1 cellular context compared by ENCODE assay signal in the genomic region with DNA sequence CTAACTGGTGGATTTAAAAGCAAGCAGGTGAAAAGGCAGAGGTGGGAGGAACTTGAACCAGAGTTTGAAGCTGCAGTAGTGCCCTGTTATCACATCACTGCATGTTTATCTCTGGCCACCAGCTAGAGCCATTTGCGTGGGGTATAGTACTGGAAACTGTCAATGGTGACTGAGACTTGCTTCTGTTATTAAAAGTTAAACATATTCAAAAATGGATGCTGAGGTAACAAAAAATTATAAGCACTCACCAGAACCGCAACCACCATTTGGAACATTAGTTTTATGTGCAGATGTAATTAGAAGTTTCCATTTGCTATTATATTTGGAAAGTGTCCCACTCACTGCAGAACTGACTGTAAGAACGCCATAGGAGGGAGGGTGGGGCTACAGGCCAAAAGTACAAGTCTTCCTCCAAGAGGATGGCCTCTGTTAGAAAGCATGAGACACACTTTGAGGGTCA.
TF ChIP-seq lines count a peak whose summit lies in the region.

No MANE protein-coding gene starts in this region.

TF ChIP-seq in K562, 482 proteins besides CTCF, POLR2A, EP300 and RAD21 (continued from another document and continues in another):
- TF ChIP-seq MBD2 (IDR thresholded peaks at IDR 0.05; ENCODE audit: borderline replicate concordance, low read depth), result 0 out of 2 replicates have a peak, but pooled peaks have one; percentile 43
- TF ChIP-seq PHF20 (IDR thresholded peaks at IDR 0.05; ENCODE audit: partially characterized antibody), result no peak
- TF ChIP-seq KLF6 (CRISPR knock-in tag; IDR thresholded peaks at IDR 0.05; ENCODE audit: borderline replicate concordance), result no peak
- TF ChIP-seq ZNF212 (CRISPR knock-in tag; IDR thresholded peaks at IDR 0.05), result no peak
- peak; percentile 74; the same call in 1 of the 2 replicates for TF ChIP-seq MTA1 (IDR thresholded peaks at IDR 0.05; ENCODE audit: borderline replicate concordance)
- TF ChIP-seq, protein P1, sequence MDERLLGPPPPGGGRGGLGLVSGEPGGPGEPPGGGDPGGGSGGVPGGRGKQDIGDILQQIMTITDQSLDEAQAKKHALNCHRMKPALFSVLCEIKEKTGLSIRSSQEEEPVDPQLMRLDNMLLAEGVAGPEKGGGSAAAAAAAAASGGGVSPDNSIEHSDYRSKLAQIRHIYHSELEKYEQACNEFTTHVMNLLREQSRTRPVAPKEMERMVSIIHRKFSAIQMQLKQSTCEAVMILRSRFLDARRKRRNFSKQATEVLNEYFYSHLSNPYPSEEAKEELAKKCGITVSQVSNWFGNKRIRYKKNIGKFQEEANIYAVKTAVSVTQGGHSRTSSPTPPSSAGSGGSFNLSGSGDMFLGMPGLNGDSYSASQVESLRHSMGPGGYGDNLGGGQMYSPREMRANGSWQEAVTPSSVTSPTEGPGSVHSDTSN (CRISPR knock-in tag; IDR thresholded peaks at IDR 0.05; ENCODE audit: low read depth), result no peak
- TF ChIP-seq, protein P1 (tag; conservative IDR thresholded peaks at IDR 0.05; ENCODE audit: low read depth), result 0 out of 2 replicates have a peak, but pooled peaks have one; percentile 32
- no peak for TF ChIP-seq PHB (CRISPR knock-in tag; IDR thresholded peaks at IDR 0.05)
- TF ChIP-seq, protein P2, sequence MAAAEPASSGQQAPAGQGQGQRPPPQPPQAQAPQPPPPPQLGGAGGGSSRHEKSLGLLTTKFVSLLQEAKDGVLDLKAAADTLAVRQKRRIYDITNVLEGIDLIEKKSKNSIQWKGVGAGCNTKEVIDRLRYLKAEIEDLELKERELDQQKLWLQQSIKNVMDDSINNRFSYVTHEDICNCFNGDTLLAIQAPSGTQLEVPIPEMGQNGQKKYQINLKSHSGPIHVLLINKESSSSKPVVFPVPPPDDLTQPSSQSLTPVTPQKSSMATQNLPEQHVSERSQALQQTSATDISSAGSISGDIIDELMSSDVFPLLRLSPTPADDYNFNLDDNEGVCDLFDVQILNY (CRISPR knock-in tag; IDR thresholded peaks at IDR 0.05), result no peak
- peak; percentile 38 for TF ChIP-seq HNRNPLL (IDR thresholded peaks at IDR 0.05; ENCODE audit: low read depth, low read length, poor library complexity, severe bottlenecking)
- TF ChIP-seq SAFB (IDR thresholded peaks at IDR 0.05; ENCODE audit: borderline replicate concordance, low read depth, low read length), result no peak
- TF ChIP-seq SMAD1 (IDR thresholded peaks at IDR 0.05; ENCODE audit: low read depth, low read length, partially characterized antibody), result no peak
- no peak for TF ChIP-seq TSC22D4 (tag; IDR thresholded peaks at IDR 0.05)
- TF ChIP-seq, protein P3, sequence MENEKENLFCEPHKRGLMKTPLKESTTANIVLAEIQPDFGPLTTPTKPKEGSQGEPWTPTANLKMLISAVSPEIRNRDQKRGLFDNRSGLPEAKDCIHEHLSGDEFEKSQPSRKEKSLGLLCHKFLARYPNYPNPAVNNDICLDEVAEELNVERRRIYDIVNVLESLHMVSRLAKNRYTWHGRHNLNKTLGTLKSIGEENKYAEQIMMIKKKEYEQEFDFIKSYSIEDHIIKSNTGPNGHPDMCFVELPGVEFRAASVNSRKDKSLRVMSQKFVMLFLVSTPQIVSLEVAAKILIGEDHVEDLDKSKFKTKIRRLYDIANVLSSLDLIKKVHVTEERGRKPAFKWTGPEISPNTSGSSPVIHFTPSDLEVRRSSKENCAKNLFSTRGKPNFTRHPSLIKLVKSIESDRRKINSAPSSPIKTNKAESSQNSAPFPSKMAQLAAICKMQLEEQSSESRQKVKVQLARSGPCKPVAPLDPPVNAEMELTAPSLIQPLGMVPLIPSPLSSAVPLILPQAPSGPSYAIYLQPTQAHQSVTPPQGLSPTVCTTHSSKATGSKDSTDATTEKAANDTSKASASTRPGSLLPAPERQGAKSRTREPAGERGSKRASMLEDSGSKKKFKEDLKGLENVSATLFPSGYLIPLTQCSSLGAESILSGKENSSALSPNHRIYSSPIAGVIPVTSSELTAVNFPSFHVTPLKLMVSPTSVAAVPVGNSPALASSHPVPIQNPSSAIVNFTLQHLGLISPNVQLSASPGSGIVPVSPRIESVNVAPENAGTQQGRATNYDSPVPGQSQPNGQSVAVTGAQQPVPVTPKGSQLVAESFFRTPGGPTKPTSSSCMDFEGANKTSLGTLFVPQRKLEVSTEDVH (IDR thresholded peaks at IDR 0.05; ENCODE audit: low read depth, partially characterized antibody), result no peak
- TF ChIP-seq, protein P4, sequence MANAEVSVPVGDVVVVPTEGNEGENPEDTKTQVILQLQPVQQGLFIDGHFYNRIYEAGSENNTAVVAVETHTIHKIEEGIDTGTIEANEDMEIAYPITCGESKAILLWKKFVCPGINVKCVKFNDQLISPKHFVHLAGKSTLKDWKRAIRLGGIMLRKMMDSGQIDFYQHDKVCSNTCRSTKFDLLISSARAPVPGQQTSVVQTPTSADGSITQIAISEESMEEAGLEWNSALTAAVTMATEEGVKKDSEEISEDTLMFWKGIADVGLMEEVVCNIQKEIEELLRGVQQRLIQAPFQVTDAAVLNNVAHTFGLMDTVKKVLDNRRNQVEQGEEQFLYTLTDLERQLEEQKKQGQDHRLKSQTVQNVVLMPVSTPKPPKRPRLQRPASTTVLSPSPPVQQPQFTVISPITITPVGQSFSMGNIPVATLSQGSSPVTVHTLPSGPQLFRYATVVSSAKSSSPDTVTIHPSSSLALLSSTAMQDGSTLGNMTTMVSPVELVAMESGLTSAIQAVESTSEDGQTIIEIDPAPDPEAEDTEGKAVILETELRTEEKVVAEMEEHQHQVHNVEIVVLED (CRISPR knock-in tag; IDR thresholded peaks at IDR 0.05), result no peak
- no peak for TF ChIP-seq TAF15 (IDR thresholded peaks at IDR 0.05; ENCODE audit: low read depth, low read length)
- TF ChIP-seq NUFIP1 (IDR thresholded peaks at IDR 0.05; ENCODE audit: partially characterized antibody), result no peak
- no peak for TF ChIP-seq PRMT5 (CRISPR knock-in tag; IDR thresholded peaks at IDR 0.05)
- TF ChIP-seq, protein P5, sequence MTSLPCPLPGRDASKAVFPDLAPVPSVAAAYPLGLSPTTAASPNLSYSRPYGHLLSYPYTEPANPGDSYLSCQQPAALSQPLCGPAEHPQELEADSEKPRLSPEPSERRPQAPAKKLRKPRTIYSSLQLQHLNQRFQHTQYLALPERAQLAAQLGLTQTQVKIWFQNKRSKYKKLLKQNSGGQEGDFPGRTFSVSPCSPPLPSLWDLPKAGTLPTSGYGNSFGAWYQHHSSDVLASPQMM (CRISPR knock-in tag; IDR thresholded peaks at IDR 0.05), result no peak
- TF ChIP-seq ZNF766 (CRISPR knock-in tag; conservative IDR thresholded peaks at IDR 0.05), result no peak; the same call in 1 of the 2 replicates
- TF ChIP-seq ZC3H4 (CRISPR knock-in tag; IDR thresholded peaks at IDR 0.05; ENCODE audit: borderline replicate concordance), result no peak
- no peak for TF ChIP-seq NONO (IDR thresholded peaks at IDR 0.05; ENCODE audit: low read depth in 2 of 2, low read length in 1 of 2)
- TF ChIP-seq, protein P6, sequence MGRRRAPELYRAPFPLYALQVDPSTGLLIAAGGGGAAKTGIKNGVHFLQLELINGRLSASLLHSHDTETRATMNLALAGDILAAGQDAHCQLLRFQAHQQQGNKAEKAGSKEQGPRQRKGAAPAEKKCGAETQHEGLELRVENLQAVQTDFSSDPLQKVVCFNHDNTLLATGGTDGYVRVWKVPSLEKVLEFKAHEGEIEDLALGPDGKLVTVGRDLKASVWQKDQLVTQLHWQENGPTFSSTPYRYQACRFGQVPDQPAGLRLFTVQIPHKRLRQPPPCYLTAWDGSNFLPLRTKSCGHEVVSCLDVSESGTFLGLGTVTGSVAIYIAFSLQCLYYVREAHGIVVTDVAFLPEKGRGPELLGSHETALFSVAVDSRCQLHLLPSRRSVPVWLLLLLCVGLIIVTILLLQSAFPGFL (CRISPR knock-in tag; IDR thresholded peaks at IDR 0.05), result no peak
- TF ChIP-seq ZC3H11A (IDR thresholded peaks at IDR 0.05; ENCODE audit: low read depth, low read length), result no peak
- no peak for TF ChIP-seq ZNF140 (CRISPR knock-in tag; IDR thresholded peaks at IDR 0.05)
- TF ChIP-seq, protein P7, sequence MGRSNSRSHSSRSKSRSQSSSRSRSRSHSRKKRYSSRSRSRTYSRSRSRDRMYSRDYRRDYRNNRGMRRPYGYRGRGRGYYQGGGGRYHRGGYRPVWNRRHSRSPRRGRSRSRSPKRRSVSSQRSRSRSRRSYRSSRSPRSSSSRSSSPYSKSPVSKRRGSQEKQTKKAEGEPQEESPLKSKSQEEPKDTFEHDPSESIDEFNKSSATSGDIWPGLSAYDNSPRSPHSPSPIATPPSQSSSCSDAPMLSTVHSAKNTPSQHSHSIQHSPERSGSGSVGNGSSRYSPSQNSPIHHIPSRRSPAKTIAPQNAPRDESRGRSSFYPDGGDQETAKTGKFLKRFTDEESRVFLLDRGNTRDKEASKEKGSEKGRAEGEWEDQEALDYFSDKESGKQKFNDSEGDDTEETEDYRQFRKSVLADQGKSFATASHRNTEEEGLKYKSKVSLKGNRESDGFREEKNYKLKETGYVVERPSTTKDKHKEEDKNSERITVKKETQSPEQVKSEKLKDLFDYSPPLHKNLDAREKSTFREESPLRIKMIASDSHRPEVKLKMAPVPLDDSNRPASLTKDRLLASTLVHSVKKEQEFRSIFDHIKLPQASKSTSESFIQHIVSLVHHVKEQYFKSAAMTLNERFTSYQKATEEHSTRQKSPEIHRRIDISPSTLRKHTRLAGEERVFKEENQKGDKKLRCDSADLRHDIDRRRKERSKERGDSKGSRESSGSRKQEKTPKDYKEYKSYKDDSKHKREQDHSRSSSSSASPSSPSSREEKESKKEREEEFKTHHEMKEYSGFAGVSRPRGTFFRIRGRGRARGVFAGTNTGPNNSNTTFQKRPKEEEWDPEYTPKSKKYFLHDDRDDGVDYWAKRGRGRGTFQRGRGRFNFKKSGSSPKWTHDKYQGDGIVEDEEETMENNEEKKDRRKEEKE (IDR thresholded peaks at IDR 0.05; ENCODE audit: borderline replicate concordance in 1 of 2, control insufficient read depth in 1 of 2, low read depth in 2 of 2, low read length in 1 of 2), result no peak
- TF ChIP-seq ZNF408 (CRISPR knock-in tag; IDR thresholded peaks at IDR 0.05; ENCODE audit: low read depth), result no peak
- no peak for TF ChIP-seq ATF1 (CRISPR knock-in tag; IDR thresholded peaks at IDR 0.05)
- peak; percentile 51 for TF ChIP-seq ATF1 (tag; IDR thresholded peaks at IDR 0.05)
- no peak for TF ChIP-seq ZNF584 (CRISPR knock-in tag; IDR thresholded peaks at IDR 0.05; ENCODE audit: low read depth)
- no peak for TF ChIP-seq BMI1 (IDR thresholded peaks at IDR 0.05; ENCODE audit: low read length)
- TF ChIP-seq RBM17 (IDR thresholded peaks at IDR 0.05; ENCODE audit: borderline replicate concordance, low read depth, low read length), result no peak
- TF ChIP-seq MTF1 (CRISPR knock-in tag; IDR thresholded peaks at IDR 0.05; ENCODE audit: borderline replicate concordance), result no peak
- TF ChIP-seq POLR2AphosphoS2 (IDR thresholded peaks at IDR 0.05; ENCODE audit: low read length), result no peak
- TF ChIP-seq SMC3 (conservative IDR thresholded peaks at IDR 0.05; ENCODE audit: insufficient read depth, low read depth, low read length), result no peak
- TF ChIP-seq, protein P8, sequence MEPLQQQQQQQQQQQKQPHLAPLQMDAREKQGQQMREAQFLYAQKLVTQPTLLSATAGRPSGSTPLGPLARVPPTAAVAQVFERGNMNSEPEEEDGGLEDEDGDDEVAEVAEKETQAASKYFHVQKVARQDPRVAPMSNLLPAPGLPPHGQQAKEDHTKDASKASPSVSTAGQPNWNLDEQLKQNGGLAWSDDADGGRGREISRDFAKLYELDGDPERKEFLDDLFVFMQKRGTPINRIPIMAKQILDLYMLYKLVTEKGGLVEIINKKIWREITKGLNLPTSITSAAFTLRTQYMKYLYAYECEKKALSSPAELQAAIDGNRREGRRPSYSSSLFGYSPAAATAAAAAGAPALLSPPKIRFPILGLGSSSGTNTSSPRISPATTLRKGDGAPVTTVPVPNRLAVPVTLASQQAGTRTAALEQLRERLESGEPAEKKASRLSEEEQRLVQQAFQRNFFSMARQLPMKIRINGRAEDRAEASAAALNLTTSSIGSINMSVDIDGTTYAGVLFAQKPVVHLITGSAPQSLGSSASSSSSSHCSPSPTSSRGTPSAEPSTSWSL (CRISPR knock-in tag; IDR thresholded peaks at IDR 0.05; ENCODE audit: borderline replicate concordance), result no peak
- TF ChIP-seq, protein P9, sequence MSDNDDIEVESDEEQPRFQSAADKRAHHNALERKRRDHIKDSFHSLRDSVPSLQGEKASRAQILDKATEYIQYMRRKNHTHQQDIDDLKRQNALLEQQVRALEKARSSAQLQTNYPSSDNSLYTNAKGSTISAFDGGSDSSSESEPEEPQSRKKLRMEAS (CRISPR knock-in tag; IDR thresholded peaks at IDR 0.05), result peak; percentile 25; the same call in 1 of the 2 replicates
- TF ChIP-seq, protein P10, sequence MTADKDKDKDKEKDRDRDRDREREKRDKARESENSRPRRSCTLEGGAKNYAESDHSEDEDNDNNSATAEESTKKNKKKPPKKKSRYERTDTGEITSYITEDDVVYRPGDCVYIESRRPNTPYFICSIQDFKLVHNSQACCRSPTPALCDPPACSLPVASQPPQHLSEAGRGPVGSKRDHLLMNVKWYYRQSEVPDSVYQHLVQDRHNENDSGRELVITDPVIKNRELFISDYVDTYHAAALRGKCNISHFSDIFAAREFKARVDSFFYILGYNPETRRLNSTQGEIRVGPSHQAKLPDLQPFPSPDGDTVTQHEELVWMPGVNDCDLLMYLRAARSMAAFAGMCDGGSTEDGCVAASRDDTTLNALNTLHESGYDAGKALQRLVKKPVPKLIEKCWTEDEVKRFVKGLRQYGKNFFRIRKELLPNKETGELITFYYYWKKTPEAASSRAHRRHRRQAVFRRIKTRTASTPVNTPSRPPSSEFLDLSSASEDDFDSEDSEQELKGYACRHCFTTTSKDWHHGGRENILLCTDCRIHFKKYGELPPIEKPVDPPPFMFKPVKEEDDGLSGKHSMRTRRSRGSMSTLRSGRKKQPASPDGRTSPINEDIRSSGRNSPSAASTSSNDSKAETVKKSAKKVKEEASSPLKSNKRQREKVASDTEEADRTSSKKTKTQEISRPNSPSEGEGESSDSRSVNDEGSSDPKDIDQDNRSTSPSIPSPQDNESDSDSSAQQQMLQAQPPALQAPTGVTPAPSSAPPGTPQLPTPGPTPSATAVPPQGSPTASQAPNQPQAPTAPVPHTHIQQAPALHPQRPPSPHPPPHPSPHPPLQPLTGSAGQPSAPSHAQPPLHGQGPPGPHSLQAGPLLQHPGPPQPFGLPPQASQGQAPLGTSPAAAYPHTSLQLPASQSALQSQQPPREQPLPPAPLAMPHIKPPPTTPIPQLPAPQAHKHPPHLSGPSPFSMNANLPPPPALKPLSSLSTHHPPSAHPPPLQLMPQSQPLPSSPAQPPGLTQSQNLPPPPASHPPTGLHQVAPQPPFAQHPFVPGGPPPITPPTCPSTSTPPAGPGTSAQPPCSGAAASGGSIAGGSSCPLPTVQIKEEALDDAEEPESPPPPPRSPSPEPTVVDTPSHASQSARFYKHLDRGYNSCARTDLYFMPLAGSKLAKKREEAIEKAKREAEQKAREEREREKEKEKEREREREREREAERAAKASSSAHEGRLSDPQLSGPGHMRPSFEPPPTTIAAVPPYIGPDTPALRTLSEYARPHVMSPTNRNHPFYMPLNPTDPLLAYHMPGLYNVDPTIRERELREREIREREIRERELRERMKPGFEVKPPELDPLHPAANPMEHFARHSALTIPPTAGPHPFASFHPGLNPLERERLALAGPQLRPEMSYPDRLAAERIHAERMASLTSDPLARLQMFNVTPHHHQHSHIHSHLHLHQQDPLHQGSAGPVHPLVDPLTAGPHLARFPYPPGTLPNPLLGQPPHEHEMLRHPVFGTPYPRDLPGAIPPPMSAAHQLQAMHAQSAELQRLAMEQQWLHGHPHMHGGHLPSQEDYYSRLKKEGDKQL (CRISPR knock-in tag; IDR thresholded peaks at IDR 0.05; ENCODE audit: borderline replicate concordance), result no peak
